ENCODE assay signal across 14 cellular contexts in the genomic region with DNA sequence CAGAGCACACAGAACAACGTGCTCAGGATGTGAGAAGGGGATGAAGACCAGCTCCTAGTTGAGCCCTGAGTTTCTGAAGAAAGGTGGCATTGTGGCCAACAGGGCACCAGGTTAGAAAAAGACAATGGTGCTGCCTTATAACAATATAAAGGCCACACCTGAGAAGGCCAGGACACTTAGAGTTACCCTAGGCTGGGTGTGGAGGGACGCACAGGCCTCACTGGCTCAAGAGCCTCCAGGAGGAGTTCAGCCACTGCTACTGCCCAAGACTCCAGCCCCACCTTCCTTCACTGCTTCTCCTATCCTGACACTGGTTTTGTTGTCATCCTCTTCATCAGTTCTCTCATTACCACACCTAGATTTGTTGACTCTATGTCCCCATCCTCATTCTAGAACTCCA. TPM values are rescaled to one million over a fixed set of nuclear protein-coding genes. Genes with fewer than 3 reads are reported as not detected.
DNase-seq lines count a peak whose midpoint lies in the region; ATAC-seq and TF ChIP-seq lines count a peak whose summit lies in the region.
"Had no signal": no experiment of that assay in that cellular context is flagged by ENCODE, and none has a peak within 500 bp of the region (broad histone marks: within the 10 kb centered on the region; RNA-seq: fewer than 3 reads in every experiment).

No MANE protein-coding gene starts in this region.

- H3K27me3 ChIP-seq in SJSA1 (replicated peaks) (no peaks in the 10 kb centered on the region), sigmoid colon (no peaks in the 10 kb centered on the region), left ventricle myocardium inferior (ENCODE audit: low read depth) (no peaks in the 10 kb centered on the region)

- H3K36me3 ChIP-seq in SJSA1 = no peaks in the 10 kb centered on the region; the same call in 1 of the 2 replicates
- H3K36me3 ChIP-seq in sigmoid colon = no peaks in the 10 kb centered on the region
- H3K36me3 ChIP-seq in left ventricle myocardium inferior = no peaks in the 10 kb centered on the region

- H3K4me3 Mint-ChIP-seq in naive thymus-derived CD8-positive, alpha-beta T cell = no peak overlapping the region
- H3K4me3 Mint-ChIP-seq: GM23338 had no signal

- H3K4me1 ChIP-seq in SJSA1 (replicated peaks) (peaks cover 63% of the 10 kb centered on the region), sigmoid colon (peaks cover 0 to 36% (median 27%) of the 10 kb centered on the region in 4 donors), left ventricle myocardium inferior (no peaks in the 10 kb centered on the region)

- H3K27ac Mint-ChIP-seq in naive thymus-derived CD8-positive, alpha-beta T cell = no peak overlapping the region
- H3K27ac Mint-ChIP-seq: GM23338 had no signal

- TF ChIP-seq CTCF in sigmoid colon (IDR thresholded peaks at IDR 0.05) (no peak), left ventricle myocardium inferior (IDR thresholded peaks at IDR 0.05; ENCODE audit: borderline replicate concordance) (no peak)

- TF ChIP-seq EP300 in sigmoid colon (IDR thresholded peaks at IDR 0.05) = no peak

- no peak overlapping the region for H3K4me3 ChIP-seq in SJSA1
- no peak overlapping the region for H3K4me3 ChIP-seq in sigmoid colon
- no peak overlapping the region for H3K4me3 ChIP-seq in left ventricle myocardium inferior
- H3K4me3 ChIP-seq: GM23338 had no signal

- H3K9me3 Mint-ChIP-seq in naive thymus-derived CD8-positive, alpha-beta T cell = no peaks in the 10 kb centered on the region

- intact Hi-C loops in left colon (cut with DNase I, micrococcal nuclease) (loop anchor here (10.0 kb wide), 2 partner anchors 55 to 425 kb away; a partner anchor contains a TSS), sigmoid colon (cut with DNase I) (loop anchor here (5.0 kb wide), 1 partner anchor 273 kb away; a partner anchor contains a TSS), left ventricle myocardium inferior (cut with micrococcal nuclease) (no loop called here)

- H3K4me1 Mint-ChIP-seq in naive thymus-derived CD8-positive, alpha-beta T cell = peaks cover 0 to 2% (median under 1%) of the 10 kb centered on the region in 4 donors

- ATAC-seq in left colon = peak; percentile 70
- no peak for ATAC-seq in HG02970 (IDR thresholded peaks at IDR 0.05; ENCODE audit: low FRiP score, unreplicated experiment)
- ATAC-seq in naive thymus-derived CD8-positive, alpha-beta T cell = no peak
- ATAC-seq: GM23338 had no signal

- WGBS in sigmoid colon, 2 donors = 15 to 67% methylated on average over 2 of the region's 2 CpGs

- TF ChIP-seq POLR2A in sigmoid colon (IDR thresholded peaks at IDR 0.05) = no peak

- H3K27ac ChIP-seq in SJSA1 (peak overlapping the region; percentile 56), sigmoid colon (peak overlapping the region in 3 of 4 donors; percentile 73 to 76 (median 74)), left ventricle myocardium inferior (replicated peaks) (no peak overlapping the region)

- H3K36me3 Mint-ChIP-seq in naive thymus-derived CD8-positive, alpha-beta T cell = no peaks in the 10 kb centered on the region

- DNase-seq in SJSA1 (ENCODE audit: low read depth in 1 of 2, low spot score in 2 of 2) (no peak), left colon (peak; percentile 39 to 41), sigmoid colon (no peak), cerebellar nuclear complex (lab: John Stamatoyannopoulos, UW) (no peak), left ventricle myocardium inferior (no peak)
- DNase-seq in naive thymus-derived CD8-positive, alpha-beta T cell = no peak
- DNase-seq: Caco-2; MM.1S; NCI-H1092 treated with DMSO at 0.1 percent for 48 hours; NCI-H2081 treated with DMSO at 0.1 percent for 48 hours; NK-92 treated with Interleukin-12 subunit alpha and Interleukin-12 subunit beta, amount 100 ng/mL, for 24 hours; Right ventricle myocardium superior had no signal

- peaks cover 0 to 8% (median 8%) of the 10 kb centered on the region in 5 donors for H3K27me3 Mint-ChIP-seq in naive thymus-derived CD8-positive, alpha-beta T cell

- H3K9me3 ChIP-seq in SJSA1 (replicated peaks) (no peaks in the 10 kb centered on the region), sigmoid colon (no peaks in the 10 kb centered on the region), left ventricle myocardium inferior (replicated peaks) (no peaks in the 10 kb centered on the region)
- H3K9me3 ChIP-seq: Caco-2 had no signal

- POLR2A ChIA-PET in naive thymus-derived CD8-positive, alpha-beta T cell (lab: Charles Lee) = no interaction called here

RNA-seq across cellular contexts. Expression of a gene that starts 55.2 kb away (rescaled TPM):
- 7.0 and 11.9 TPM in 2 replicates for total RNA-seq in SJSA1 (2014; rRNA removed; shearing (Covaris generic))
- total RNA-seq in left colon = under 1 TPM in 1 of 2 donors, not detected in 1; 0.53 TPM
- total RNA-seq in sigmoid colon = 1 to 10 TPM; 1.1 to 3.0 (median 1.7) TPM
- under 1 TPM; under 0.01 to 0.34 (median 0.23) TPM for polyA plus RNA-seq in sigmoid colon
- total RNA-seq in naive thymus-derived CD8-positive, alpha-beta T cell = not detected
- polyA plus RNA-seq in naive thymus-derived CD8-positive, alpha-beta T cell = under 1 TPM in 1 of 3 donors, not detected in 2; 0.34 TPM
- 0.38 TPM for total RNA-seq in left ventricle myocardium inferior
- total RNA-seq: Caco-2 had no signal

Comparison
In these comparisons a context has a peak if more than half of its experiments do, and no peak if none do; other contexts are left out.
1. DNase-seq: peak in left colon (2 of 2); none in SJSA1 (0 of 2), sigmoid colon (single experiment), cerebellar nuclear complex (0 of 2), naive thymus-derived CD8-positive, alpha-beta T cell (0 of 10) and left ventricle myocardium inferior (single experiment).